In genomic region chrX:10048695-10049094, GRCh38 we compare ENCODE assay signal across 1 cellular context.
TF ChIP-seq lines count a peak whose summit lies in the region.

No MANE protein-coding gene starts in this region.

TF ChIP-seq in GM12878, 131 proteins besides CTCF, POLR2A, EP300 and RAD21 (continued from another document):
- TF ChIP-seq PRDM15 (CRISPR knock-in tag; IDR thresholded peaks at IDR 0.05) (no peak), WRNIP1 (IDR thresholded peaks at IDR 0.05; ENCODE audit: borderline replicate concordance, low read depth, low read length) (no peak), IRF5 (IDR thresholded peaks at IDR 0.05; ENCODE audit: borderline replicate concordance) (no peak), RB1 (IDR thresholded peaks at IDR 0.05; ENCODE audit: borderline replicate concordance) (no peak), ZZZ3 (IDR thresholded peaks at IDR 0.05; ENCODE audit: control insufficient read depth, insufficient read length, low read depth) (no peak), MTA2 (IDR thresholded peaks at IDR 0.05; ENCODE audit: low read depth) (no peak), POLR2AphosphoS5 (IDR thresholded peaks at IDR 0.05; ENCODE audit: low read length) (no peak), TBL1XR1 (IDR thresholded peaks at IDR 0.05; ENCODE audit: low read depth, low read length) (no peak), LARP7 (IDR thresholded peaks at IDR 0.05) (no peak), PML (IDR thresholded peaks at IDR 0.05; ENCODE audit: low read length) (no peak), IRF4 (IDR thresholded peaks at IDR 0.05; ENCODE audit: low read depth, low read length) (no peak)
